Comparison of ENCODE assay signal across 19 cellular contexts in genomic region chr1:113459279-113459678, GRCh38.
A peak's percentile ranks its signal among the peaks of the same experiment; 100 is the strongest.
DNase-seq lines count a peak whose midpoint lies in the region; ATAC-seq, FAIRE-seq and TF ChIP-seq lines count a peak whose summit lies in the region.
"Had no signal": no experiment of that assay in that cellular context is flagged by ENCODE, and none has a peak within 500 bp of the region (broad histone marks: within the 10 kb centered on the region; RNA-seq: fewer than 3 reads in every experiment).

No MANE protein-coding gene starts in this region.

- H3K4me3 ChIP-seq in adipocyte (ENCODE audit: low read length), result peak overlapping the region; percentile 19
- H3K4me3 ChIP-seq: BLaER1 treated with 17β-estradiol and CSF1 and Interleukin-3, amounts not matched to agents 10 nM and 100 nM; GM12878 had no signal

- H3K36me3 ChIP-seq in adipocyte (ENCODE audit: control insufficient read depth, insufficient read depth, low read length, severe bottlenecking), result no peaks in the 10 kb centered on the region

- FAIRE-seq in D721Med (lab: Jason Lieb, UNC), result peak; percentile 35
- FAIRE-seq: G401.6, GM12878, H1 had no signal

- H3K9ac ChIP-seq in adipocyte (ENCODE audit: low read length), result peak overlapping the region; percentile 9
- H3K9ac ChIP-seq: BLaER1 treated with 17β-estradiol and CSF1 and Interleukin-3, amounts not matched to agents 10 nM and 100 nM had no signal

- peaks cover 52% of the 10 kb centered on the region for H3K4me1 ChIP-seq in adipocyte (ENCODE audit: control insufficient read depth, insufficient read depth, low read length)
- H3K4me1 ChIP-seq: BLaER1 treated with 17β-estradiol and CSF1 and Interleukin-3, amounts not matched to agents 10 nM and 100 nM had no signal

- TF ChIP-seq CTCF in D721Med (IDR thresholded peaks at IDR 0.05; ENCODE audit: insufficient read depth, missing control alignments), result no peak

- no peak for ATAC-seq in GM18861 (IDR thresholded peaks at IDR 0.05; ENCODE audit: unreplicated experiment)
- ATAC-seq: GM12878 had no signal

- DNase-seq in D721Med (ENCODE audit: insufficient read length, low spot score) (no peak), adipocyte (ENCODE audit: low read depth) (peak; percentile 63), fibroblast of gingiva (ENCODE audit: low read depth) (peak; percentile 38), iris pigment epithelial cell (ENCODE audit: low read depth) (peak; percentile 71), head of caudate nucleus (no peak), NCI-H187 treated with DMSO at 0.1 percent for 48 hours (lab: John Stamatoyannopoulos, UW) (no peak), RPMI8226 (no peak)
- DNase-seq: DND-41, HFFc6, Karpas-422, NCI-H1105, NCI-H1694, NCI-H69, SIG-M5 had no signal

- no peaks in the 10 kb centered on the region for H3K9me3 ChIP-seq in adipocyte (ENCODE audit: control insufficient read depth, low read length)

- H3K27me3 ChIP-seq in adipocyte (replicated peaks; ENCODE audit: control insufficient read depth, insufficient read depth, low read length), result no peaks in the 10 kb centered on the region
- H3K27me3 ChIP-seq: BLaER1 treated with 17β-estradiol and CSF1 and Interleukin-3, amounts not matched to agents 10 nM and 100 nM had no signal

- intact Hi-C loops in head of caudate nucleus (cut with DNase I), result no loop called here

Comparison
In these comparisons a context has a peak if more than half of its experiments do, and no peak if none do; other contexts are left out.
1. DNase-seq: peak in adipocyte (single experiment), fibroblast of gingiva (single experiment) and iris pigment epithelial cell (single experiment); none in D721Med (single experiment), head of caudate nucleus (0 of 42), NCI-H187 treated with DMSO at 0.1 percent for 48 hours (single experiment) and RPMI8226 (single experiment).